ENCODE assay signal across 23 cellular contexts in genomic region chr16:2848933-2849332, GRCh38. TPM values are rescaled to one million over a fixed set of nuclear protein-coding genes. Genes with fewer than 3 reads are reported as not detected.
A peak's percentile ranks its signal among the peaks of the same experiment; 100 is the strongest.
DNase-seq lines count a peak whose midpoint lies in the region; ATAC-seq and TF ChIP-seq lines count a peak whose summit lies in the region.
"Had no signal": no experiment of that assay in that cellular context is flagged by ENCODE, and none has a peak within 500 bp of the region (broad histone marks: within the 10 kb centered on the region; RNA-seq: fewer than 3 reads in every experiment).

No MANE protein-coding gene starts in this region.

- peaks cover 25% of the 10 kb centered on the region for H3K4me1 Mint-ChIP-seq in Caco-2 (ENCODE audit: low read depth, unreplicated experiment)
- peaks cover 11% of the 10 kb centered on the region for H3K4me1 Mint-ChIP-seq in activated T-helper 1 cell treated with anti-CD3 and anti-CD28 coated beads, Interleukin-12 subunit alpha, Interleukin-12 subunit beta, Interleukin-2, Interleukin-4 antibody, amounts not matched to agents 30 ng/mL and 10 ng/mL and 1 ng/mL, durations not matched to agents 14 hours and 24 hours and 36 hours (ENCODE audit: low read depth)
- H3K4me1 Mint-ChIP-seq: B cell had no signal

- peaks cover under 1% of the 10 kb centered on the region for H3K9me3 Mint-ChIP-seq in Caco-2 (ENCODE audit: unreplicated experiment)
- peaks cover under 1% of the 10 kb centered on the region for H3K9me3 Mint-ChIP-seq in activated T-helper 1 cell treated with anti-CD3 and anti-CD28 coated beads, Interleukin-12 subunit alpha, Interleukin-12 subunit beta, Interleukin-2, Interleukin-4 antibody, amounts not matched to agents 30 ng/mL and 10 ng/mL and 1 ng/mL, durations not matched to agents 14 hours and 24 hours and 36 hours

- H3K36me3 ChIP-seq in Caco-2 (ENCODE audit: control insufficient read depth, insufficient read depth, low read length): peaks cover 6% of the 10 kb centered on the region
- no peaks in the 10 kb centered on the region for H3K36me3 ChIP-seq in SJCRH30
- H3K36me3 ChIP-seq: BLaER1 treated with 17β-estradiol and CSF1 and Interleukin-3, amounts not matched to agents 10 nM and 100 nM had no signal

- H3K27me3 ChIP-seq in Caco-2 (replicated peaks; ENCODE audit: control insufficient read depth, insufficient read depth, low read length) (no peaks in the 10 kb centered on the region), SJCRH30 (no peaks in the 10 kb centered on the region; the same call in 1 of the 2 replicates)
- H3K27me3 ChIP-seq: BLaER1 treated with 17β-estradiol and CSF1 and Interleukin-3, amounts not matched to agents 10 nM and 100 nM had no signal

- DNase-seq in Caco-2 (peak in 1 of 2 experiments; percentile 5), islet precursor cell (peak; percentile 28), posterior vena cava (ENCODE audit: low spot score) (peak; percentile 23), SJCRH30 (no peak)
- no peak for DNase-seq in activated T-helper 1 cell treated with anti-CD3 and anti-CD28 coated beads, Interleukin-12 subunit alpha, Interleukin-12 subunit beta, Interleukin-2, Interleukin-4 antibody, amounts not matched to agents 30 ng/mL and 10 ng/mL and 1 ng/mL, durations not matched to agents 14 hours and 24 hours and 36 hours (ENCODE audit: low spot score)
- no peak for DNase-seq in activated effector memory CD4-positive, alpha-beta T cell treated with anti-CD3 and anti-CD28 coated beads, Interleukin-2, amount 50 U/mL, for 16 hours
- DNase-seq: CD4-positive, CD25-positive, alpha-beta regulatory T cell; CD8-positive, alpha-beta memory T cell; COR-L47; DMS153; DMS79; GDM1; HFFc6 had no signal

- H3K9me3 ChIP-seq in Caco-2 (no peaks in the 10 kb centered on the region), SJCRH30 (replicated peaks) (no peaks in the 10 kb centered on the region)

- H3K36me3 Mint-ChIP-seq in Caco-2 (ENCODE audit: insufficient read depth, unreplicated experiment): peaks cover 54% of the 10 kb centered on the region
- no peaks in the 10 kb centered on the region for H3K36me3 Mint-ChIP-seq in activated T-helper 1 cell treated with anti-CD3 and anti-CD28 coated beads, Interleukin-12 subunit alpha, Interleukin-12 subunit beta, Interleukin-2, Interleukin-4 antibody, amounts not matched to agents 30 ng/mL and 10 ng/mL and 1 ng/mL, durations not matched to agents 14 hours and 24 hours and 36 hours (ENCODE audit: low read depth)
- H3K36me3 Mint-ChIP-seq: CD4-positive, CD25-positive, alpha-beta regulatory T cell had no signal

- CTCF ChIA-PET in Caco-2 (lab: Charles Lee): no interaction called here

- intact Hi-C loops in Caco-2 (cut with micrococcal nuclease; ENCODE audit: unreplicated experiment): loop anchor here (5.0 kb wide), 1 partner anchor 57 kb away; no protein-coding TSS in a partner anchor
- intact Hi-C loops in activated T-helper 1 cell treated with anti-CD3 and anti-CD28 coated beads, Interleukin-12 subunit alpha, Interleukin-12 subunit beta, Interleukin-2, Interleukin-4 antibody, amounts not matched to agents 30 ng/mL and 10 ng/mL and 1 ng/mL, durations not matched to agents 14 hours and 24 hours and 36 hours (cut with micrococcal nuclease): no loop called here
- intact Hi-C loops in posterior vena cava (cut with DNase I): no loop called here

- no TSS peak for BruUV-seq in Caco-2 (replicated peaks; lab: Mats Ljungman, UMichigan)

- ATAC-seq in HG02623 (IDR thresholded peaks at IDR 0.05; ENCODE audit: unreplicated experiment): no peak
- ATAC-seq: GM23338, HCT116 had no signal

- TF ChIP-seq CTCF in Caco-2 (IDR thresholded peaks at IDR 0.05; ENCODE audit: insufficient read depth in 1 of 2, low read depth in 1 of 2, low read length in 1 of 2, severe bottlenecking in 1 of 2, unreplicated experiment in 1 of 2): no peak

- H3K4me1 ChIP-seq in Caco-2 (peaks cover 39% of the 10 kb centered on the region), SJCRH30 (no peaks in the 10 kb centered on the region)

- no peaks in the 10 kb centered on the region for H3K27me3 Mint-ChIP-seq in Caco-2 (ENCODE audit: insufficient read depth, unreplicated experiment)
- peaks cover 5% of the 10 kb centered on the region for H3K27me3 Mint-ChIP-seq in activated T-helper 1 cell treated with anti-CD3 and anti-CD28 coated beads, Interleukin-12 subunit alpha, Interleukin-12 subunit beta, Interleukin-2, Interleukin-4 antibody, amounts not matched to agents 30 ng/mL and 10 ng/mL and 1 ng/mL, durations not matched to agents 14 hours and 24 hours and 36 hours (ENCODE audit: insufficient read depth)

- H3K4me3 ChIP-seq in Caco-2 (ENCODE audit: low read depth, low read length) (no peak overlapping the region), SJCRH30 (no peak overlapping the region)
- H3K4me3 ChIP-seq: BLaER1 treated with 17β-estradiol and CSF1 and Interleukin-3, amounts not matched to agents 10 nM and 100 nM; GM23338 had no signal

- H3K27ac ChIP-seq in SJCRH30: no peak overlapping the region
- H3K27ac ChIP-seq: BLaER1 treated with 17β-estradiol and CSF1 and Interleukin-3, amounts not matched to agents 10 nM and 100 nM; HL-60 had no signal

- H3K27ac Mint-ChIP-seq in Caco-2 (ENCODE audit: unreplicated experiment): peak overlapping the region; percentile 53
- peak overlapping the region; percentile 4 for H3K27ac Mint-ChIP-seq in activated T-helper 1 cell treated with anti-CD3 and anti-CD28 coated beads, Interleukin-12 subunit alpha, Interleukin-12 subunit beta, Interleukin-2, Interleukin-4 antibody, amounts not matched to agents 30 ng/mL and 10 ng/mL and 1 ng/mL, durations not matched to agents 14 hours and 24 hours and 36 hours
- H3K27ac Mint-ChIP-seq: B cell, GM23338, HFFc6 had no signal

- POLR2A ChIA-PET in Caco-2 (lab: Charles Lee): no interaction called here

- no peak overlapping the region for H3K4me3 Mint-ChIP-seq in Caco-2 (ENCODE audit: unreplicated experiment)
- no peak overlapping the region for H3K4me3 Mint-ChIP-seq in activated T-helper 1 cell treated with anti-CD3 and anti-CD28 coated beads, Interleukin-12 subunit alpha, Interleukin-12 subunit beta, Interleukin-2, Interleukin-4 antibody, amounts not matched to agents 30 ng/mL and 10 ng/mL and 1 ng/mL, durations not matched to agents 14 hours and 24 hours and 36 hours
- H3K4me3 Mint-ChIP-seq: B cell; CD8-positive, alpha-beta memory T cell; GM23338; HFFc6 had no signal

RNA-seq across cellular contexts. Expression of gene PRSS22, which starts 9.0 kb away (rescaled TPM):
- 131 TPM in 2 replicates for total RNA-seq in Caco-2 (2022)
- not detected in 2 replicates for total RNA-seq in activated T-helper 1 cell treated with anti-CD3 and anti-CD28 coated beads, Interleukin-12 subunit alpha, Interleukin-12 subunit beta, Interleukin-2, Interleukin-4 antibody, amounts not matched to agents 30 ng/mL and 10 ng/mL and 1 ng/mL, durations not matched to agents 14 hours and 24 hours and 36 hours
- not detected for total RNA-seq in posterior vena cava
- total RNA-seq in SJCRH30 (2014; rRNA removed; shearing (Covaris generic)): not detected in 2 replicates
- total RNA-seq: A172; B cell; CD4-positive, CD25-positive, alpha-beta regulatory T cell; CD8-positive, alpha-beta memory T cell; HFFc6; HT1080 had no signal

RNA-seq across cellular contexts. Expression of gene ZG16B, which starts 18.8 kb away (rescaled TPM):
- 0.34 TPM in 1 of 2 replicates, not detected in the other for total RNA-seq in Caco-2 (2022)
- 11.7 and 12.9 TPM in 2 replicates for total RNA-seq in activated T-helper 1 cell treated with anti-CD3 and anti-CD28 coated beads, Interleukin-12 subunit alpha, Interleukin-12 subunit beta, Interleukin-2, Interleukin-4 antibody, amounts not matched to agents 30 ng/mL and 10 ng/mL and 1 ng/mL, durations not matched to agents 14 hours and 24 hours and 36 hours
- total RNA-seq in posterior vena cava: not detected
- total RNA-seq in SJCRH30 (2014; rRNA removed; shearing (Covaris generic)): not detected in 2 replicates
- total RNA-seq: B cell; CD4-positive, CD25-positive, alpha-beta regulatory T cell; GM23338; H7 had no signal

RNA-seq across cellular contexts. Expression of gene PRSS21, which starts 31.9 kb away (rescaled TPM):
- total RNA-seq in Caco-2 (2022) (not detected in 2 replicates), posterior vena cava (not detected)
- total RNA-seq in activated T-helper 1 cell treated with anti-CD3 and anti-CD28 coated beads, Interleukin-12 subunit alpha, Interleukin-12 subunit beta, Interleukin-2, Interleukin-4 antibody, amounts not matched to agents 30 ng/mL and 10 ng/mL and 1 ng/mL, durations not matched to agents 14 hours and 24 hours and 36 hours: 9.2 and 10.1 TPM in 2 replicates
- total RNA-seq in SJCRH30 (2014; rRNA removed; shearing (Covaris generic)): not detected in 2 replicates
- total RNA-seq: A172; CD4-positive, CD25-positive, alpha-beta regulatory T cell; Daoy; HFFc6; HT1080 had no signal

RNA-seq across cellular contexts. Expression of gene FLYWCH2, which starts 34.1 kb away (rescaled TPM):
- total RNA-seq in Caco-2 (2022): 26.0 and 28.7 TPM in 2 replicates
- 22.9 and 25.4 TPM in 2 replicates for total RNA-seq in activated T-helper 1 cell treated with anti-CD3 and anti-CD28 coated beads, Interleukin-12 subunit alpha, Interleukin-12 subunit beta, Interleukin-2, Interleukin-4 antibody, amounts not matched to agents 30 ng/mL and 10 ng/mL and 1 ng/mL, durations not matched to agents 14 hours and 24 hours and 36 hours
- total RNA-seq in posterior vena cava: 10 to 100 TPM; 16.0 to 17.6 TPM
- total RNA-seq in SJCRH30 (2014; rRNA removed; shearing (Covaris generic)): 35.4 and 40.6 TPM in 2 replicates

RNA-seq across cellular contexts. Expression of gene PRSS41, which starts 50.7 kb away (rescaled TPM):
- total RNA-seq in Caco-2 (2022) (not detected in 2 replicates), posterior vena cava (not detected)
- total RNA-seq in activated T-helper 1 cell treated with anti-CD3 and anti-CD28 coated beads, Interleukin-12 subunit alpha, Interleukin-12 subunit beta, Interleukin-2, Interleukin-4 antibody, amounts not matched to agents 30 ng/mL and 10 ng/mL and 1 ng/mL, durations not matched to agents 14 hours and 24 hours and 36 hours: not detected in 2 replicates
- not detected in 2 replicates for total RNA-seq in SJCRH30 (2014; rRNA removed; shearing (Covaris generic))
- total RNA-seq: A172; B cell; CD4-positive, CD25-positive, alpha-beta regulatory T cell; CD8-positive, alpha-beta memory T cell; Daoy; GM23338; H7; HFFc6; HT1080 had no signal

Comparison
In these comparisons a context has a peak if more than half of its experiments do, and no peak if none do; other contexts are left out.
1. DNase-seq: peak in islet precursor cell (single experiment) and posterior vena cava (single experiment); none in activated T-helper 1 cell treated with anti-CD3 and anti-CD28 coated beads, Interleukin-12 subunit alpha, Interleukin-12 subunit beta, Interleukin-2, Interleukin-4 antibody, amounts not matched to agents 30 ng/mL and 10 ng/mL and 1 ng/mL, durations not matched to agents 14 hours and 24 hours and 36 hours (single experiment), activated effector memory CD4-positive, alpha-beta T cell treated with anti-CD3 and anti-CD28 coated beads, Interleukin-2, amount 50 U/mL, for 16 hours (single experiment) and SJCRH30 (0 of 2).
2. RNA of gene PRSS22, which starts 9.0 kb away (total RNA-seq): 131 TPM in Caco-2; not detected in activated T-helper 1 cell treated with anti-CD3 and anti-CD28 coated beads, Interleukin-12 subunit alpha, Interleukin-12 subunit beta, Interleukin-2, Interleukin-4 antibody, amounts not matched to agents 30 ng/mL and 10 ng/mL and 1 ng/mL, durations not matched to agents 14 hours and 24 hours and 36 hours, not detected in posterior vena cava and not detected in SJCRH30; every median in the first group is over 100 times any median in the second.